In genomic region chr22:24482586-24482985, GRCh38 we compare ENCODE assay signal across 13 cellular contexts. TPM values are rescaled to one million over a fixed set of nuclear protein-coding genes. Genes with fewer than 3 reads are reported as not detected.
DNase-seq lines count a peak whose midpoint lies in the region; ATAC-seq and TF ChIP-seq lines count a peak whose summit lies in the region.
"Had no signal": no experiment of that assay in that cellular context is flagged by ENCODE, and none has a peak within 500 bp of the region (broad histone marks: within the 10 kb centered on the region; RNA-seq: fewer than 3 reads in every experiment).

No MANE protein-coding gene starts in this region.

- peak overlapping the region in 1 of 2 donors; percentile 4 for H3K27ac ChIP-seq in breast epithelium
- no peak overlapping the region for H3K27ac ChIP-seq in PC-3 (ENCODE audit: low read length)
- H3K27ac ChIP-seq: coronary artery, neural progenitor cell had no signal

- ATAC-seq in PC-3 (peak; percentile 42), GM19023 (IDR thresholded peaks at IDR 0.05; ENCODE audit: unreplicated experiment) (no peak), GM19467 (IDR thresholded peaks at IDR 0.05; ENCODE audit: unreplicated experiment) (no peak)
- ATAC-seq: activated CD4-positive, CD25-positive, alpha-beta regulatory T cell treated with anti-CD3 and anti-CD28 coated beads, Interleukin-2, amount 50 U/mL, for 24 hours; stimulated activated naive B cell treated with anti-CD40 and anti-IgM and Interleukin-4, amounts not matched to agents 10 μg/mL and 1 μg/mL and 100 μg/mL, for 72 hours had no signal

- no peak overlapping the region for H2AFZ ChIP-seq in PC-3 (ENCODE audit: low read length)
- H2AFZ ChIP-seq: neural progenitor cell had no signal

- no peaks in the 10 kb centered on the region for H3K27me3 Mint-ChIP-seq in MCF 10A (ENCODE audit: insufficient read depth, unreplicated experiment)
- H3K27me3 Mint-ChIP-seq: CD4-positive, CD25-positive, alpha-beta regulatory T cell; stimulated activated naive B cell treated with anti-CD40 and anti-IgM and Interleukin-4, amounts not matched to agents 10 μg/mL and 1 μg/mL and 100 μg/mL, for 72 hours had no signal

- H3K27me3 ChIP-seq in breast epithelium (no peaks in the 10 kb centered on the region), PC-3 (ENCODE audit: low read length) (no peaks in the 10 kb centered on the region)
- H3K27me3 ChIP-seq: neural progenitor cell had no signal

- no peak overlapping the region for H3K4me3 ChIP-seq in breast epithelium
- no peak overlapping the region for H3K4me3 ChIP-seq in PC-3 (ENCODE audit: low read length)
- H3K4me3 ChIP-seq in fibroblast of mammary gland (ENCODE audit: control insufficient read depth, low read depth, low read length): no peak overlapping the region
- H3K4me3 ChIP-seq: coronary artery, neural progenitor cell had no signal

- H3K9me3 ChIP-seq in breast epithelium (no peaks in the 10 kb centered on the region), PC-3 (ENCODE audit: low read length) (no peaks in the 10 kb centered on the region)

- no peak for TF ChIP-seq CTCF in MCF 10A (IDR thresholded peaks at IDR 0.05; ENCODE audit: unreplicated experiment)
- no peak for TF ChIP-seq CTCF in breast epithelium (IDR thresholded peaks at IDR 0.05)
- TF ChIP-seq CTCF in PC-3 (conservative IDR thresholded peaks at IDR 0.05; ENCODE audit: low read depth, low read length): no peak
- TF ChIP-seq CTCF in fibroblast of mammary gland (conservative IDR thresholded peaks at IDR 0.05; ENCODE audit: control insufficient read depth, insufficient read depth, low read depth, low read length): no peak

- H3K4me2 ChIP-seq in PC-3 (ENCODE audit: low read length): no peak overlapping the region
- H3K4me2 ChIP-seq: neural progenitor cell had no signal

- H3K4me1 ChIP-seq in breast epithelium (peaks cover 0 to 4% of the 10 kb centered on the region in 2 donors), PC-3 (ENCODE audit: insufficient read depth, low read length) (peaks cover 20% of the 10 kb centered on the region)
- H3K4me1 ChIP-seq: neural progenitor cell had no signal

- no peaks in the 10 kb centered on the region for H3K9me2 ChIP-seq in PC-3 (replicated peaks; ENCODE audit: low read length)

- H4K20me1 ChIP-seq in PC-3 (ENCODE audit: low read length): no peaks in the 10 kb centered on the region

- H3K9ac ChIP-seq in PC-3 (ENCODE audit: low read length): no peak overlapping the region
- H3K9ac ChIP-seq: neural progenitor cell had no signal

- H3F3A ChIP-seq in PC-3 (ENCODE audit: low read length, unreplicated experiment): no peaks in the 10 kb centered on the region

- peaks cover 30% of the 10 kb centered on the region for H3K4me1 Mint-ChIP-seq in MCF 10A (ENCODE audit: insufficient read depth, unreplicated experiment)

- H3K36me3 Mint-ChIP-seq in MCF 10A (ENCODE audit: insufficient read depth, unreplicated experiment): no peaks in the 10 kb centered on the region
- H3K36me3 Mint-ChIP-seq: CD4-positive, CD25-positive, alpha-beta regulatory T cell; neural progenitor cell; stimulated activated naive B cell treated with anti-CD40 and anti-IgM and Interleukin-4, amounts not matched to agents 10 μg/mL and 1 μg/mL and 100 μg/mL, for 72 hours had no signal

- H3K79me2 ChIP-seq in PC-3 (ENCODE audit: low read length): no peaks in the 10 kb centered on the region

- peak overlapping the region; percentile 2 for H3K4me3 Mint-ChIP-seq in MCF 10A (ENCODE audit: unreplicated experiment)
- H3K4me3 Mint-ChIP-seq: CD4-positive, CD25-positive, alpha-beta regulatory T cell; neural progenitor cell; stimulated activated naive B cell treated with anti-CD40 and anti-IgM and Interleukin-4, amounts not matched to agents 10 μg/mL and 1 μg/mL and 100 μg/mL, for 72 hours had no signal

- DNase-seq in MCF 10A (ENCODE audit: unreplicated experiment) (peak; percentile 82), breast epithelium (ENCODE audit: low spot score in 2 of 2) (no peak), PC-3 (peak; percentile 18), fibroblast of mammary gland (ENCODE audit: low read depth) (peak; percentile 72), HT-29 (ENCODE audit: low spot score) (no peak), SHP77 treated with DMSO at 0.1 percent for 48 hours (lab: John Stamatoyannopoulos, UW) (no peak)
- DNase-seq: CD4-positive, CD25-positive, alpha-beta regulatory T cell; stimulated activated naive B cell treated with anti-CD40 and anti-IgM and Interleukin-4, amounts not matched to agents 10 μg/mL and 1 μg/mL and 100 μg/mL, for 72 hours had no signal

- CTCF ChIA-PET in MCF 10A (lab: Yijun Ruan, JAX): interaction anchor here (0.6 kb wide), 3 partner anchors 56 to 1166 kb away, joined by 3 to 4 read pairs (median 3); no protein-coding TSS in a partner anchor
- CTCF ChIA-PET in PC-3 (lab: Charles Lee): no interaction called here

- TF ChIP-seq POLR2A in breast epithelium (IDR thresholded peaks at IDR 0.05): no peak

- H3K36me3 ChIP-seq in breast epithelium: no peaks in the 10 kb centered on the region
- H3K36me3 ChIP-seq in PC-3 (ENCODE audit: low read depth, low read length): no peaks in the 10 kb centered on the region
- H3K36me3 ChIP-seq: neural progenitor cell had no signal

- intact Hi-C loops in MCF 10A (cut with micrococcal nuclease) (no loop called here), breast epithelium (cut with DNase I; ENCODE audit: low total_unique reads) (no loop called here), PC-3 (cut with micrococcal nuclease) (no loop called here)

- BruUV-seq in MCF 10A (replicated peaks; lab: Mats Ljungman, UMichigan): no TSS peak
- BruUV-seq in PC-3 (replicated peaks; lab: Mats Ljungman, UMichigan): no TSS peak

- H3K27ac Mint-ChIP-seq in MCF 10A (ENCODE audit: low read depth, unreplicated experiment): peak overlapping the region; percentile 11
- H3K27ac Mint-ChIP-seq: CD4-positive, CD25-positive, alpha-beta regulatory T cell; neural progenitor cell; stimulated activated naive B cell treated with anti-CD40 and anti-IgM and Interleukin-4, amounts not matched to agents 10 μg/mL and 1 μg/mL and 100 μg/mL, for 72 hours had no signal

- no peaks in the 10 kb centered on the region for H3K9me3 Mint-ChIP-seq in MCF 10A (ENCODE audit: unreplicated experiment)
- H3K9me3 Mint-ChIP-seq: CD4-positive, CD25-positive, alpha-beta regulatory T cell; neural progenitor cell; stimulated activated naive B cell treated with anti-CD40 and anti-IgM and Interleukin-4, amounts not matched to agents 10 μg/mL and 1 μg/mL and 100 μg/mL, for 72 hours had no signal

- POLR2A ChIA-PET in MCF 10A (lab: Yijun Ruan, JAX) (interaction anchor here (1.0 to 1.4 kb wide), 3 partner anchors 11 to 72 kb away, joined by 3 to 4 read pairs (median 3); partner anchors contain the start of gene GUCD1), PC-3 (lab: Charles Lee; ENCODE audit: unreplicated experiment) (no interaction called here)

RNA-seq across cellular contexts. Expression of gene UPB1, which starts 12.5 kb away (rescaled TPM):
- total RNA-seq in MCF 10A (2022) (not detected in 2 replicates), breast epithelium (under 1 TPM; 0.16 to 0.44 (median 0.33) TPM), PC-3 (2014; rRNA removed) (0.29 TPM in 1 of 2 replicates, not detected in the other)
- total RNA-seq in HT-29 (2014; rRNA removed; shearing (Covaris generic)): not detected in 2 replicates

RNA-seq across cellular contexts. Expression of gene ADORA2A, which starts 55.2 kb away (rescaled TPM):
- total RNA-seq in MCF 10A (2022) (0.96 and 1.4 TPM in 2 replicates), breast epithelium (1 to 10 TPM; 1.8 to 4.3 (median 3.4) TPM), PC-3 (2014; rRNA removed) (0.92 and 1.7 TPM in 2 replicates)
- 0.36 and 0.44 TPM in 2 replicates for total RNA-seq in HT-29 (2014; rRNA removed; shearing (Covaris generic))

Comparison
In these comparisons a context has a peak if more than half of its experiments do, and no peak if none do; other contexts are left out.
1. DNase-seq: peak in MCF 10A (single experiment), PC-3 (single experiment) and fibroblast of mammary gland (single experiment); none in breast epithelium (0 of 2), HT-29 (single experiment) and SHP77 treated with DMSO at 0.1 percent for 48 hours (single experiment).